8 cellular contexts compared by ENCODE assay signal in genomic region chr11:75768909-75769771, GRCh38. TPM values are rescaled to one million over a fixed set of nuclear protein-coding genes. Genes with fewer than 3 reads are reported as not detected.
DNase-seq lines count a peak whose midpoint lies in the region; ATAC-seq lines count a peak whose summit lies in the region.

No MANE protein-coding gene starts in this region.

- H3K27me3 ChIP-seq in iPS DF 6.9 (ENCODE audit: control insufficient read depth, insufficient read depth, low read length): peaks cover 20% of the 10 kb centered on the region; the same call in 1 of the 2 replicates

- no peak for ATAC-seq in activated CD8-positive, alpha-beta T cell treated with anti-CD3 and anti-CD28 coated beads, Interleukin-2, amount 10 ng/mL, durations not matched to agents 7 days and 5 days
- ATAC-seq in stimulated activated naive B cell treated with anti-CD40 and anti-IgM and Interleukin-4, amounts not matched to agents 10 μg/mL and 1 μg/mL and 100 μg/mL, for 72 hours (replicated peaks): peak in 1 of 2 donors; percentile 1
- ATAC-seq in HG02763 (IDR thresholded peaks at IDR 0.05; ENCODE audit: unreplicated experiment) (no peak), GM21367 (IDR thresholded peaks at IDR 0.05; ENCODE audit: unreplicated experiment) (no peak)

- POLR2A ChIA-PET in activated CD8-positive, alpha-beta T cell treated with anti-CD3 and anti-CD28 coated beads, Interleukin-2, amount 10 ng/mL, durations not matched to agents 7 days and 5 days (lab: Charles Lee): no interaction called here

- CTCF ChIA-PET in activated CD8-positive, alpha-beta T cell treated with anti-CD3 and anti-CD28 coated beads, Interleukin-2, amount 10 ng/mL, durations not matched to agents 7 days and 5 days (lab: Charles Lee): interaction anchor here (1.2 kb wide), 1 partner anchor 34 kb away, joined by 5 read pairs; no protein-coding TSS in a partner anchor

- DNase-seq in NCI-H1417 (lab: John Stamatoyannopoulos, UW) (peak in 2 of 3 experiments; percentile 59 to 70), NCI-H1417 treated with DMSO at 0.1 percent for 48 hours (lab: John Stamatoyannopoulos, UW) (no peak), iPS DF 6.9 (ENCODE audit: low read depth, low spot score) (no peak)
- no peak for DNase-seq in activated CD8-positive, alpha-beta T cell treated with anti-CD3 and anti-CD28 coated beads, Interleukin-2, amount 10 ng/mL, durations not matched to agents 7 days and 5 days
- no peak for DNase-seq in stimulated activated naive B cell treated with anti-CD40 and anti-IgM and Interleukin-4, amounts not matched to agents 10 μg/mL and 1 μg/mL and 100 μg/mL, for 72 hours
- no peak for DNase-seq in activated effector memory CD4-positive, alpha-beta T cell treated with anti-CD3 and anti-CD28 coated beads, Interleukin-2, amount 50 U/mL, for 16 hours

- no peaks in the 10 kb centered on the region for H3K36me3 Mint-ChIP-seq in activated CD8-positive, alpha-beta T cell treated with anti-CD3 and anti-CD28 coated beads, Interleukin-2, amount 10 ng/mL, durations not matched to agents 7 days and 5 days (ENCODE audit: low read depth)
- peaks cover 4 to 14% of the 10 kb centered on the region in 2 donors for H3K36me3 Mint-ChIP-seq in stimulated activated naive B cell treated with anti-CD40 and anti-IgM and Interleukin-4, amounts not matched to agents 10 μg/mL and 1 μg/mL and 100 μg/mL, for 72 hours

- H3K4me3 Mint-ChIP-seq in activated CD8-positive, alpha-beta T cell treated with anti-CD3 and anti-CD28 coated beads, Interleukin-2, amount 10 ng/mL, durations not matched to agents 7 days and 5 days: peak overlapping the region; percentile 20
- peak overlapping the region; percentile 80 to 82 for H3K4me3 Mint-ChIP-seq in stimulated activated naive B cell treated with anti-CD40 and anti-IgM and Interleukin-4, amounts not matched to agents 10 μg/mL and 1 μg/mL and 100 μg/mL, for 72 hours

- H3K4me1 Mint-ChIP-seq in activated CD8-positive, alpha-beta T cell treated with anti-CD3 and anti-CD28 coated beads, Interleukin-2, amount 10 ng/mL, durations not matched to agents 7 days and 5 days (ENCODE audit: low read depth): peaks cover 14% of the 10 kb centered on the region
- peaks cover 53 to 62% of the 10 kb centered on the region in 2 donors for H3K4me1 Mint-ChIP-seq in stimulated activated naive B cell treated with anti-CD40 and anti-IgM and Interleukin-4, amounts not matched to agents 10 μg/mL and 1 μg/mL and 100 μg/mL, for 72 hours

- no peaks in the 10 kb centered on the region for H3K9me3 Mint-ChIP-seq in activated CD8-positive, alpha-beta T cell treated with anti-CD3 and anti-CD28 coated beads, Interleukin-2, amount 10 ng/mL, durations not matched to agents 7 days and 5 days (ENCODE audit: insufficient read depth)
- peaks cover 2 to 3% of the 10 kb centered on the region in 2 donors for H3K9me3 Mint-ChIP-seq in stimulated activated naive B cell treated with anti-CD40 and anti-IgM and Interleukin-4, amounts not matched to agents 10 μg/mL and 1 μg/mL and 100 μg/mL, for 72 hours

- peaks cover 28% of the 10 kb centered on the region for H3K27me3 Mint-ChIP-seq in activated CD8-positive, alpha-beta T cell treated with anti-CD3 and anti-CD28 coated beads, Interleukin-2, amount 10 ng/mL, durations not matched to agents 7 days and 5 days (ENCODE audit: low read depth)
- H3K27me3 Mint-ChIP-seq in stimulated activated naive B cell treated with anti-CD40 and anti-IgM and Interleukin-4, amounts not matched to agents 10 μg/mL and 1 μg/mL and 100 μg/mL, for 72 hours: peaks cover 0 to 6% of the 10 kb centered on the region in 2 donors

- H3K27ac Mint-ChIP-seq in activated CD8-positive, alpha-beta T cell treated with anti-CD3 and anti-CD28 coated beads, Interleukin-2, amount 10 ng/mL, durations not matched to agents 7 days and 5 days: no peak overlapping the region
- peak overlapping the region; percentile 82 for H3K27ac Mint-ChIP-seq in stimulated activated naive B cell treated with anti-CD40 and anti-IgM and Interleukin-4, amounts not matched to agents 10 μg/mL and 1 μg/mL and 100 μg/mL, for 72 hours

- no peaks in the 10 kb centered on the region for H3K9me3 ChIP-seq in iPS DF 6.9 (ENCODE audit: control insufficient read depth, insufficient read depth, low read length)

- H3K4me3 ChIP-seq in iPS DF 6.9 (ENCODE audit: low read length): peak overlapping the region; percentile 33; the same call in 1 of the 2 replicates

- no peak overlapping the region for H3K27ac ChIP-seq in iPS DF 6.9 (ENCODE audit: low read length)

- H3K36me3 ChIP-seq in iPS DF 6.9 (ENCODE audit: control insufficient read depth, insufficient read depth, low read length): no peaks in the 10 kb centered on the region

- H3K4me1 ChIP-seq in iPS DF 6.9 (ENCODE audit: control insufficient read depth, insufficient read depth, low read length): peaks cover 1% of the 10 kb centered on the region; the same call in 1 of the 2 replicates

- WGBS in iPS DF 6.9 (ENCODE audit: insufficient coverage, insufficient read length): no CpG with 5 or more reads among the region's 46 CpGs

RNA-seq across cellular contexts. Expression of gene DGAT2, which starts 0.6 kb away (rescaled TPM):
- under 1 TPM; 0.37 to 0.76 TPM for total RNA-seq in activated CD8-positive, alpha-beta T cell treated with anti-CD3 and anti-CD28 coated beads, Interleukin-2, amount 10 ng/mL, durations not matched to agents 7 days and 5 days

RNA-seq across cellular contexts. Expression of gene UVRAG, which starts 45.9 kb away (rescaled TPM):
- total RNA-seq in activated CD8-positive, alpha-beta T cell treated with anti-CD3 and anti-CD28 coated beads, Interleukin-2, amount 10 ng/mL, durations not matched to agents 7 days and 5 days: 10 to 100 TPM; 19.8 to 21.1 TPM

RNA-seq across cellular contexts. Expression of gene MOGAT2, which starts 51.5 kb away (rescaled TPM):
- total RNA-seq in activated CD8-positive, alpha-beta T cell treated with anti-CD3 and anti-CD28 coated beads, Interleukin-2, amount 10 ng/mL, durations not matched to agents 7 days and 5 days: not detected

Comparison
In these comparisons a context has a peak if more than half of its experiments do, and no peak if none do; other contexts are left out.
1. DNase-seq: peak in NCI-H1417 (2 of 3); none in NCI-H1417 treated with DMSO at 0.1 percent for 48 hours (single experiment), activated CD8-positive, alpha-beta T cell treated with anti-CD3 and anti-CD28 coated beads, Interleukin-2, amount 10 ng/mL, durations not matched to agents 7 days and 5 days (single experiment), iPS DF 6.9 (single experiment), stimulated activated naive B cell treated with anti-CD40 and anti-IgM and Interleukin-4, amounts not matched to agents 10 μg/mL and 1 μg/mL and 100 μg/mL, for 72 hours (single experiment) and activated effector memory CD4-positive, alpha-beta T cell treated with anti-CD3 and anti-CD28 coated beads, Interleukin-2, amount 50 U/mL, for 16 hours (single experiment).